ENCODE assay signal across 8 cellular contexts in the genomic region with DNA sequence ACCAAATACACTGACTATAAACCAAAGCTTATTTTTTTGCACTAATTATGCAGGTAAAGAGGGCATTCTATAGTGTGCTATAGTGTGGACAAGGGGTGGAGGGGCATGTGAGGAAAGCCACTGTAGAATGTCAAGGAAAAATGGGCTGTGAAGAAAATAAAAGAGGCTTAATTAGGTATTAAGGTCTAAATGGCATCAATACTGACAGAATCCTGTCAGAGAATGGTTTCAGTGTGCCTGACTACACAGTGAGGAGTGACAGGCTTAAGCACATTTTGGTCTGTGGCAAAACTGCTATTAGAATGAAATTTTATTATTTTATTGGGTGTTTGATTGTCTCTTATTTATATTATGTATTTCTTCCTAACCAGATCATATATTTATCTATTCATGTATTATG.
"Had no signal": no experiment of that assay in that cellular context is flagged by ENCODE, and none has a peak within 500 bp of the region (broad histone marks: within the 10 kb centered on the region; RNA-seq: fewer than 3 reads in every experiment).

No MANE protein-coding gene starts in this region.

- H3K4me3 ChIP-seq: GM12878 had no signal

- FAIRE-seq: G401.6, GM12878, GM12891, GM12892, GM18507, GM19239 had no signal

- DNase-seq: GDM1, GF-D8 had no signal
